In genomic region chr11:36450391-36450714, GRCh38 we compare ENCODE assay signal across 8 cellular contexts. TPM values are rescaled to one million over a fixed set of nuclear protein-coding genes. Genes with fewer than 3 reads are reported as not detected.
DNase-seq lines count a peak whose midpoint lies in the region; ATAC-seq and TF ChIP-seq lines count a peak whose summit lies in the region.
"Had no signal": no experiment of that assay in that cellular context is flagged by ENCODE, and none has a peak within 500 bp of the region (broad histone marks: within the 10 kb centered on the region; RNA-seq: fewer than 3 reads in every experiment).

No MANE protein-coding gene starts in this region.

- H3K9me3 Mint-ChIP-seq in osteocyte (ENCODE audit: unreplicated experiment), result no peaks in the 10 kb centered on the region

- peak overlapping the region; percentile 99 for H3K27ac Mint-ChIP-seq in osteocyte (ENCODE audit: unreplicated experiment)

- H3K4me3 Mint-ChIP-seq in osteocyte (ENCODE audit: unreplicated experiment), result no peak overlapping the region

- no peaks in the 10 kb centered on the region for H3K27me3 Mint-ChIP-seq in osteocyte (ENCODE audit: unreplicated experiment)

- H3K4me1 ChIP-seq in adipocyte (ENCODE audit: control insufficient read depth, insufficient read depth, low read length), result peaks cover 14% of the 10 kb centered on the region
- H3K4me1 ChIP-seq in SJCRH30, result peaks cover 79% of the 10 kb centered on the region

- ATAC-seq in GM18870 (IDR thresholded peaks at IDR 0.05; ENCODE audit: unreplicated experiment) (peak; percentile 18), HG02678 (IDR thresholded peaks at IDR 0.05; ENCODE audit: unreplicated experiment) (peak; percentile 22)

- peaks cover 63% of the 10 kb centered on the region for H3K36me3 Mint-ChIP-seq in osteocyte (ENCODE audit: unreplicated experiment)

- H3K36me3 ChIP-seq in adipocyte (ENCODE audit: control insufficient read depth, insufficient read depth, low read length, severe bottlenecking), result no peaks in the 10 kb centered on the region
- no peaks in the 10 kb centered on the region for H3K36me3 ChIP-seq in WERI-Rb-1
- H3K36me3 ChIP-seq in SJCRH30, result no peaks in the 10 kb centered on the region

- H3K4me1 Mint-ChIP-seq in osteocyte (ENCODE audit: unreplicated experiment), result peaks cover 91% of the 10 kb centered on the region

- H3K4me3 ChIP-seq in adipocyte (ENCODE audit: low read length), result peak overlapping the region; percentile 33
- H3K4me3 ChIP-seq in WERI-Rb-1 (ENCODE audit: low read depth, low read length), result no peak overlapping the region
- H3K4me3 ChIP-seq in SJCRH30, result no peak overlapping the region

- no peaks in the 10 kb centered on the region for H3K27me3 ChIP-seq in adipocyte (replicated peaks; ENCODE audit: control insufficient read depth, insufficient read depth, low read length)
- no peaks in the 10 kb centered on the region for H3K27me3 ChIP-seq in WERI-Rb-1 (ENCODE audit: insufficient read depth, low read depth, severe bottlenecking)
- no peaks in the 10 kb centered on the region for H3K27me3 ChIP-seq in SJCRH30

- DNase-seq in adipocyte (ENCODE audit: low read depth), result no peak
- no peak for DNase-seq in osteocyte (ENCODE audit: extremely low spot score, unreplicated experiment)
- no peak for DNase-seq in stimulated activated naive CD4-positive, alpha-beta T cell treated with Interleukin-2 at 50 U/mL for 16 hours (lab: John Stamatoyannopoulos, UW)
- DNase-seq in WERI-Rb-1, result no peak
- DNase-seq in SJCRH30, result no peak
- DNase-seq: NCI-H1048 had no signal

- no peak overlapping the region for H3K9ac ChIP-seq in adipocyte (ENCODE audit: low read length)

- H3K9me3 ChIP-seq in adipocyte (ENCODE audit: control insufficient read depth, low read length) (no peaks in the 10 kb centered on the region), WERI-Rb-1 (ENCODE audit: severe bottlenecking) (no peaks in the 10 kb centered on the region), SJCRH30 (replicated peaks) (no peaks in the 10 kb centered on the region)

- no peak for TF ChIP-seq CTCF in osteocyte (IDR thresholded peaks at IDR 0.05)
- no peak for TF ChIP-seq CTCF in WERI-Rb-1 (IDR thresholded peaks at IDR 0.05; ENCODE audit: low read depth, low read length)

- H3K27ac ChIP-seq in WERI-Rb-1, result no peak overlapping the region
- H3K27ac ChIP-seq in SJCRH30, result no peak overlapping the region

RNA-seq across cellular contexts. Expression of gene TRAF6, which starts 59.7 kb away (rescaled TPM):
- 13.9 and 15.0 TPM in 2 replicates for total RNA-seq in osteocyte
- total RNA-seq in SJCRH30 (2014; rRNA removed; shearing (Covaris generic)), result 10.4 and 12.3 TPM in 2 replicates
